In the genomic region with DNA sequence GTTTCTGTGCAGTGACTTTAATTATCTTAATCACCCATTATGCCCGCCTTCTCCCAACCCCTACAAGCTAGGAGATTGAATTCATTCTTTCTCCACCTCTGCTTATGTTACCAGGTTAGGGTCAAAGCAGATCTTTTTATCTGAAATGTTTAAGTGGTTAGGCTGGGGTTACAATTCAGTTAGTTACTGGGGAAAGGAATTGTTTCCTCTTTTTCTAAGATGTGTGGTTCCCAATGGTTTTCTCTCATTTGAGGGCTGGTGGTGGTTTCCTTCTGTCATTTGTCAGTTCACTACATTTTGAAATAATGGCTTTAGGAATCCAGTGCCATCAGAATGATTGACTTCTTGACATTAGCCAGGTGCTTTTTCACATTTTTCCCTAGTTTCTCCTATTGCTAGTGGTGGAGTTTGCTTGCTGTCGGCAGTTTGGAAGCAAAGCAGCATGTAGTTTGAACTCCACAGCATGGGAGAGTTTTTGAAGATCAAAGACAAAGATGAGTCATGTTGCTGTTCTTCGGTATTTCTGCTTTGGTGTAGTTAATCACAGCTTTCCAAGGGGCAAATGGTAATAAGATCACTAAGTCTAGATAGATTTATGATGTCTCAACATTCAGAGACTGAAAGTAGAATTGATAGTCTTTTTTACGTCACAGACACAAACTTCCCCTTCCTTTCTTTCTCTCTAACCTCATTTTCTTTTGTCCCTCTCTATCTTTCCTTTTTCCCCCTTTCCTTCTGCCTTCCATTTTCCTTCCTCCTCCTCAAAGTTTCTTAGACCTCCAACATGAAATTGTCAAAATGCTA, we compare ENCODE assay signal across 10 cellular contexts.
A peak's percentile ranks its signal among the peaks of the same experiment; 100 is the strongest.
DNase-seq lines count a peak whose midpoint lies in the region; ATAC-seq and TF ChIP-seq lines count a peak whose summit lies in the region.
"Had no signal": no experiment of that assay in that cellular context is flagged by ENCODE, and none has a peak within 500 bp of the region (broad histone marks: within the 10 kb centered on the region; RNA-seq: fewer than 3 reads in every experiment).

No MANE protein-coding gene starts in this region.

- no peak for TF ChIP-seq CTCF in foreskin keratinocyte (conservative IDR thresholded peaks at IDR 0.05)

- H3K27ac ChIP-seq in foreskin keratinocyte: no peak overlapping the region

- H3K27me3 ChIP-seq in foreskin keratinocyte: no peaks in the 10 kb centered on the region

- peak; percentile 26 for ATAC-seq in GM19468 (IDR thresholded peaks at IDR 0.05; ENCODE audit: extremely low read depth, unreplicated experiment)
- peak; percentile 76 for ATAC-seq in foreskin keratinocyte
- ATAC-seq in GM21528 (IDR thresholded peaks at IDR 0.05; ENCODE audit: low FRiP score, unreplicated experiment): no peak
- ATAC-seq in HG02970 (IDR thresholded peaks at IDR 0.05; ENCODE audit: low FRiP score, unreplicated experiment): no peak

- H3K4me1 ChIP-seq in foreskin keratinocyte: peaks cover 30% of the 10 kb centered on the region

- DNase-seq in AG08396 (ENCODE audit: low spot score) (peak; percentile 52), RKO (ENCODE audit: low spot score) (peak; percentile 49), foreskin keratinocyte (peak in 1 of 2 donors; percentile 47), HuH-7 (ENCODE audit: low spot score) (no peak)
- no peak for DNase-seq in stimulated activated naive CD4-positive, alpha-beta T cell (lab: John Stamatoyannopoulos, UW)
- DNase-seq: NCI-H446 treated with DMSO at 0.1 percent for 48 hours; stimulated activated CD4-positive, alpha-beta T cell treated with anti-CD3 and anti-CD28 coated beads, Interleukin-12 subunit alpha, Interleukin-12 subunit beta, amount 100 ng/mL, for 4 hours had no signal

Comparison
In these comparisons a context has a peak if more than half of its experiments do, and no peak if none do; other contexts are left out.
1. DNase-seq: peak in AG08396 (single experiment) and RKO (single experiment); none in stimulated activated naive CD4-positive, alpha-beta T cell (0 of 6) and HuH-7 (single experiment).
2. ATAC-seq: peak in GM19468 (single experiment) and foreskin keratinocyte (single experiment); none in GM21528 (single experiment) and HG02970 (single experiment).